Comparison of ENCODE assay signal across 31 cellular contexts in genomic region chr4:8639777-8640720, GRCh38. TPM values are rescaled to one million over a fixed set of nuclear protein-coding genes. Genes with fewer than 3 reads are reported as not detected.
DNase-seq lines count a peak whose midpoint lies in the region; ATAC-seq and TF ChIP-seq lines count a peak whose summit lies in the region.
"Had no signal": no experiment of that assay in that cellular context is flagged by ENCODE, and none has a peak within 500 bp of the region (broad histone marks: within the 10 kb centered on the region; RNA-seq: fewer than 3 reads in every experiment).

No MANE protein-coding gene starts in this region.

- no peaks in the 10 kb centered on the region; the same call in 2 of the 3 replicates for H3K4me1 Mint-ChIP-seq in GM23338
- H3K4me1 Mint-ChIP-seq: IgD-negative memory B cell; naive B cell; stimulated activated naive B cell treated with anti-CD40 and anti-IgM and Interleukin-4, amounts not matched to agents 10 μg/mL and 1 μg/mL and 100 μg/mL, for 72 hours had no signal

- no peaks in the 10 kb centered on the region; the same call in 2 of the 3 replicates for H3K9me3 Mint-ChIP-seq in GM23338
- H3K9me3 Mint-ChIP-seq: activated T-cell treated with anti-CD3 and anti-CD28 coated beads, Interleukin-2, amount 50 U/mL, for 24 hours; CD4-positive, alpha-beta T cell; IgD-negative memory B cell had no signal

- peaks cover 20% of the 10 kb centered on the region for H3K27me3 Mint-ChIP-seq in GM23338 (ENCODE audit: insufficient read depth, low read depth, poor library complexity)
- H3K27me3 Mint-ChIP-seq: activated T-cell treated with anti-CD3 and anti-CD28 coated beads, Interleukin-2, amount 50 U/mL, for 24 hours; CD4-positive, alpha-beta T cell had no signal

- H3K36me3 Mint-ChIP-seq in GM23338 (ENCODE audit: low read depth): no peaks in the 10 kb centered on the region
- H3K36me3 Mint-ChIP-seq: naive B cell; stimulated activated naive B cell treated with anti-CD40 and anti-IgM and Interleukin-4, amounts not matched to agents 10 μg/mL and 1 μg/mL and 100 μg/mL, for 72 hours had no signal

- peaks cover 15% of the 10 kb centered on the region for H3K27me3 ChIP-seq in RWPE2 (ENCODE audit: insufficient read depth, poor library complexity, severe bottlenecking)
- H3K27me3 ChIP-seq in GM23338 (ENCODE audit: insufficient read depth): no peaks in the 10 kb centered on the region
- H3K27me3 ChIP-seq: brain microvascular endothelial cell, foreskin keratinocyte, SJSA1, testis had no signal

- no peak for TF ChIP-seq CTCF in RWPE2 (IDR thresholded peaks at IDR 0.05; ENCODE audit: poor library complexity, severe bottlenecking)
- TF ChIP-seq CTCF in GM23338 (conservative IDR thresholded peaks at IDR 0.05; ENCODE audit: low read depth in 2 of 2): no peak

- 0 out of 2 replicates have a peak, but pooled peaks cover 2% of the 10 kb centered on the region for H3F3A ChIP-seq in GM23338 (replicated peaks; ENCODE audit: low read depth)

- H3K79me2 ChIP-seq in GM23338 (replicated peaks; ENCODE audit: insufficient read depth): no peaks in the 10 kb centered on the region

- H3K4me1 ChIP-seq in RWPE2 (ENCODE audit: insufficient read depth, poor library complexity, severe bottlenecking) (no peaks in the 10 kb centered on the region), GM23338 (ENCODE audit: insufficient read depth) (no peaks in the 10 kb centered on the region)
- H3K4me1 ChIP-seq: esophagus squamous epithelium, foreskin keratinocyte, SJSA1, testis had no signal

- intact Hi-C loops in sciatic nerve (cut with DNase I): no loop called here

- H3K36me3 ChIP-seq in RWPE2 (ENCODE audit: low read depth) (no peaks in the 10 kb centered on the region), GM23338 (ENCODE audit: insufficient read depth) (no peaks in the 10 kb centered on the region)
- H3K36me3 ChIP-seq: brain microvascular endothelial cell, esophagus squamous epithelium, SJSA1 had no signal

- H3K27ac Mint-ChIP-seq in GM23338: no peak overlapping the region
- H3K27ac Mint-ChIP-seq: activated T-cell treated with anti-CD3 and anti-CD28 coated beads, Interleukin-2, amount 50 U/mL, for 24 hours; CD4-positive, alpha-beta T cell; stimulated activated naive B cell treated with anti-CD40 and anti-IgM and Interleukin-4, amounts not matched to agents 10 μg/mL and 1 μg/mL and 100 μg/mL, for 72 hours had no signal

- H3K9me3 ChIP-seq in RWPE2 (ENCODE audit: severe bottlenecking): no peaks in the 10 kb centered on the region
- H3K9me3 ChIP-seq: esophagus squamous epithelium, SJSA1, testis had no signal

- no peaks in the 10 kb centered on the region for H3K9me2 ChIP-seq in GM23338 (ENCODE audit: insufficient read depth)

- H3K4me3 ChIP-seq in RWPE2 (ENCODE audit: severe bottlenecking) (no peak overlapping the region), GM23338 (no peak overlapping the region)
- H3K4me3 ChIP-seq: dorsolateral prefrontal cortex, esophagus squamous epithelium, SJSA1, skin epidermis, testis had no signal

- DNase-seq in activated effector memory CD4-positive, alpha-beta T cell treated with anti-CD3 and anti-CD28 coated beads, Interleukin-2, amount 50 U/mL, for 16 hours: peak; percentile 44
- DNase-seq in activated effector memory CD4-positive, alpha-beta T cell treated with Interleukin-2 at 50 U/mL for 16 hours: no peak
- DNase-seq in RWPE2 (ENCODE audit: low spot score) (peak; percentile 29), kidney tubule cell (ENCODE audit: low spot score) (peak; percentile 2), sciatic nerve (ENCODE audit: low spot score) (peak; percentile 47), GM23338 (ENCODE audit: low spot score) (no peak), NCI-H510A treated with DMSO at 0.1 percent for 48 hours (lab: John Stamatoyannopoulos, UW) (no peak), NCI-H2227 (lab: John Stamatoyannopoulos, UW; ENCODE audit: unreplicated experiment) (no peak)
- DNase-seq: activated CD4-positive, alpha-beta T cell treated with anti-CD3 and anti-CD28 coated beads for 48 hours; activated naive CD4-positive, alpha-beta T cell; activated T-cell treated with anti-CD3 and anti-CD28 coated beads, Interleukin-2, amount 50 U/mL, for 24 hours; amniotic stem cell; brain microvascular endothelial cell; esophagus squamous epithelium; foreskin keratinocyte; hippocampal formation; naive B cell; NCI-H146; NCI-H345; stimulated activated naive B cell treated with anti-CD40 and anti-IgM and Interleukin-4, amounts not matched to agents 10 μg/mL and 1 μg/mL and 100 μg/mL, for 72 hours; T-helper 9 cell; testis had no signal

- no peak overlapping the region for H3K4me2 ChIP-seq in GM23338

- H4K20me1 ChIP-seq in GM23338 (replicated peaks; ENCODE audit: insufficient read depth): no peaks in the 10 kb centered on the region

- H3K4me3 Mint-ChIP-seq in GM23338: no peak overlapping the region
- H3K4me3 Mint-ChIP-seq: activated T-cell treated with anti-CD3 and anti-CD28 coated beads, Interleukin-2, amount 50 U/mL, for 24 hours; CD4-positive, alpha-beta T cell; naive B cell; stimulated activated naive B cell treated with anti-CD40 and anti-IgM and Interleukin-4, amounts not matched to agents 10 μg/mL and 1 μg/mL and 100 μg/mL, for 72 hours had no signal

- H2AFZ ChIP-seq in GM23338: no peak overlapping the region

- H3K27ac ChIP-seq in RWPE2 (ENCODE audit: poor library complexity, severe bottlenecking): no peak overlapping the region
- H3K27ac ChIP-seq in GM23338 (ENCODE audit: low read depth): no peak overlapping the region
- H3K27ac ChIP-seq: brain microvascular endothelial cell, dorsolateral prefrontal cortex, esophagus squamous epithelium, foreskin keratinocyte, SJSA1, skin epidermis, testis had no signal

- ATAC-seq in RWPE2 (ENCODE audit: low read depth): no peak
- ATAC-seq in sciatic nerve: no peak
- no peak for ATAC-seq in GM23338
- ATAC-seq: foreskin keratinocyte; left lobe of liver; stimulated activated naive B cell treated with anti-CD40 and anti-IgM and Interleukin-4, amounts not matched to agents 10 μg/mL and 1 μg/mL and 100 μg/mL, for 72 hours had no signal

TF ChIP-seq in GM23338, 12 proteins besides CTCF, POLR2A, EP300 and RAD21:
- no peak for TF ChIP-seq CREB1 (CRISPR knock-in tag; IDR thresholded peaks at IDR 0.05; ENCODE audit: low read depth)
TF ChIP-seq in GM23338: peak in this region for 0.

RNA-seq across cellular contexts. Expression of gene CPZ, which starts 47.5 kb away (rescaled TPM):
- 7.0 TPM for total RNA-seq in sciatic nerve
- total RNA-seq in GM23338 (2014; rRNA removed; shearing (Covaris generic)): 37.3 and 43.1 TPM in 2 replicates
- polyA plus RNA-seq in GM23338 (2016; fragmentation: Nextera tagmentation; extraction: Ambion mirVana): 24.6 and 29.9 TPM in 2 replicates
- total RNA-seq: activated CD8-positive, alpha-beta memory T cell treated with anti-CD3 and anti-CD28 coated beads for 36 hours; CD4-positive, alpha-beta T cell; foreskin keratinocyte had no signal
- polyA plus RNA-seq: foreskin keratinocyte, IgD-negative memory B cell had no signal

RNA-seq across cellular contexts. Expression of gene GPR78, which starts 59.9 kb away (rescaled TPM):
- total RNA-seq in sciatic nerve: 0.58 TPM
- total RNA-seq in GM23338 (2014; rRNA removed; shearing (Covaris generic)): 2.6 and 2.7 TPM in 2 replicates
- polyA plus RNA-seq in GM23338 (2016; fragmentation: Nextera tagmentation; extraction: Ambion mirVana): 0.82 and 0.83 TPM in 2 replicates
- total RNA-seq: activated CD8-positive, alpha-beta memory T cell treated with anti-CD3 and anti-CD28 coated beads for 36 hours; CD4-positive, alpha-beta T cell; Daoy; foreskin keratinocyte; H4; left lobe of liver had no signal
- polyA plus RNA-seq: foreskin keratinocyte, IgD-negative memory B cell had no signal

Comparison
In these comparisons a context has a peak if more than half of its experiments do, and no peak if none do; other contexts are left out.
1. DNase-seq: peak in activated effector memory CD4-positive, alpha-beta T cell treated with anti-CD3 and anti-CD28 coated beads, Interleukin-2, amount 50 U/mL, for 16 hours (single experiment), RWPE2 (single experiment), kidney tubule cell (single experiment) and sciatic nerve (single experiment); none in activated effector memory CD4-positive, alpha-beta T cell treated with Interleukin-2 at 50 U/mL for 16 hours (single experiment), GM23338 (single experiment), NCI-H510A treated with DMSO at 0.1 percent for 48 hours (single experiment) and NCI-H2227 (single experiment).